ENCODE assay signal across 12 cellular contexts in genomic region chr2:95333888-95334338, GRCh38. TPM values are rescaled to one million over a fixed set of nuclear protein-coding genes. Genes with fewer than 3 reads are reported as not detected.
DNase-seq lines count a peak whose midpoint lies in the region; ATAC-seq and TF ChIP-seq lines count a peak whose summit lies in the region.
"Had no signal": no experiment of that assay in that cellular context is flagged by ENCODE, and none has a peak within 500 bp of the region (broad histone marks: within the 10 kb centered on the region; RNA-seq: fewer than 3 reads in every experiment).

No MANE protein-coding gene starts in this region.

- TF ChIP-seq CTCF in spleen (IDR thresholded peaks at IDR 0.05 in 8 of 11, conservative IDR thresholded peaks at IDR 0.05 in 3 of 11) = no peak

- WGBS in spleen, 5 donors = 80 to 85% (median 82%) methylated on average over 11 of the region's 11 CpGs

- H3K27me3 ChIP-seq in spleen (replicated peaks in 1 of 7) = peaks cover 0 to 6% (median 0%) of the 10 kb centered on the region in 7 donors

- no peak for TF ChIP-seq POLR2A in spleen (IDR thresholded peaks at IDR 0.05)

- H3K4me1 ChIP-seq in spleen = no peaks in the 10 kb centered on the region

- no peak overlapping the region for H3K27ac ChIP-seq in spleen
- H3K27ac ChIP-seq: coronary artery, KMS-11 had no signal

- peak; percentile 16 for DNase-seq in GOT3 (lab: John Stamatoyannopoulos, UW)
- peak; percentile 78 for DNase-seq in RKO (ENCODE audit: low spot score)
- peak; percentile 99 for DNase-seq in foreskin melanocyte
- DNase-seq in spleen = peak; percentile 64
- DNase-seq in OCI-M1 (lab: John Stamatoyannopoulos, UW) = no peak
- DNase-seq in NCI-H2227 treated with DMSO at 0.1 percent for 48 hours (lab: John Stamatoyannopoulos, UW) = no peak
- DNase-seq in activated CD4-positive, CD25-positive, alpha-beta regulatory T cell (lab: John Stamatoyannopoulos, UW) = no peak
- DNase-seq: stimulated activated CD4-positive, alpha-beta T cell treated with anti-CD3 and anti-CD28 coated beads, Interleukin-2, amount 100 ng/mL, for 48 hours had no signal

- no peak for ATAC-seq in HG02885 (IDR thresholded peaks at IDR 0.05; ENCODE audit: poor library complexity, unreplicated experiment)

- intact Hi-C loops in spleen (cut with DNase I; ENCODE audit: low total_unique reads) = no loop called here

- H3K36me3 ChIP-seq in spleen = no peaks in the 10 kb centered on the region

- no peak overlapping the region for H3K4me3 ChIP-seq in spleen
- H3K4me3 ChIP-seq: coronary artery had no signal

- no peaks in the 10 kb centered on the region for H3K9me3 ChIP-seq in spleen

RNA-seq across cellular contexts. Expression of gene KCNIP3, which starts 36.8 kb away (rescaled TPM):
- total RNA-seq in spleen = 1 to 10 TPM; 2.6 to 5.2 (median 4.2) TPM
- 1 to 10 TPM in 1 of 3 donors, under 1 TPM in 2; 0.59 to 1.8 (median 0.85) TPM for polyA plus RNA-seq in spleen
- total RNA-seq: lung microvascular endothelial cell had no signal

RNA-seq across cellular contexts. Expression of gene PROM2, which starts 59.7 kb away (rescaled TPM):
- 1 to 10 TPM in 6 of 7 donors, under 1 TPM in 1; 0.50 to 4.9 (median 2.7) TPM for total RNA-seq in spleen
- polyA plus RNA-seq in spleen = under 1 TPM; 0.21 to 0.74 (median 0.52) TPM

Comparison
In these comparisons a context has a peak if more than half of its experiments do, and no peak if none do; other contexts are left out.
1. DNase-seq: peak in GOT3 (single experiment), RKO (single experiment), foreskin melanocyte (single experiment) and spleen (single experiment); none in OCI-M1 (single experiment), NCI-H2227 treated with DMSO at 0.1 percent for 48 hours (single experiment) and activated CD4-positive, CD25-positive, alpha-beta regulatory T cell (0 of 4).